ENCODE assay signal across 8 cellular contexts in genomic region chr17:64965826-64966283, GRCh38. TPM values are rescaled to one million over a fixed set of nuclear protein-coding genes. Genes with fewer than 3 reads are reported as not detected.
DNase-seq lines count a peak whose midpoint lies in the region; ATAC-seq, FAIRE-seq and TF ChIP-seq lines count a peak whose summit lies in the region.
"Not testable (repeated sequence)": the region's sequence is repeated elsewhere in the genome, so short reads cannot be mapped to it uniquely, and the experiment has no call there.

No MANE protein-coding gene starts in this region.

- dilution Hi-C loops in endothelial cell of umbilical vein (cut with MboI; ENCODE audit: extremely low pct_ligation_motif_present, low sequenced_read_pairs), result not testable (repeated sequence)

- H3K36me3 ChIP-seq in endothelial cell of umbilical vein (ENCODE audit: control insufficient read depth in 2 of 2, extremely low read depth in 1 of 2, insufficient read depth in 2 of 2, low read length in 2 of 2); mucosa of descending colon (ENCODE audit: low read depth): not testable (repeated sequence)

- not testable (repeated sequence) for BruUV-seq in Calu3 (replicated peaks; lab: Mats Ljungman, UMichigan); endothelial cell of umbilical vein (replicated peaks; lab: Mats Ljungman, UMichigan)

- not testable (repeated sequence) for H3K36me3 Mint-ChIP-seq in Calu3 (ENCODE audit: insufficient read depth, unreplicated experiment)

- peak overlapping the region; percentile 77 for H3K27ac ChIP-seq in endothelial cell of umbilical vein (ENCODE audit: insufficient read depth, low read depth, low read length)

- H3K9me3 ChIP-seq in endothelial cell of umbilical vein (replicated peaks; ENCODE audit: control insufficient read depth, insufficient read depth, low read length); mucosa of descending colon: not testable (repeated sequence)

- not testable (repeated sequence) for TF ChIP-seq POLR2A in endothelial cell of umbilical vein (IDR thresholded peaks at IDR 0.05; ENCODE audit: low read depth, low read length)

- intact Hi-C loops in Calu3 (cut with micrococcal nuclease; ENCODE audit: unreplicated experiment), result loop anchor here (10.0 kb wide), 1 partner anchor 139 kb away; no protein-coding TSS in a partner anchor
- intact Hi-C loops in endothelial cell of umbilical vein (cut with micrococcal nuclease), result loop anchor here (1.0 to 2.0 kb wide), 2 partner anchors 8 to 171 kb away; partner anchors contain the start of gene RGS9
- intact Hi-C loops in mucosa of descending colon (cut with DNase I, micrococcal nuclease), result loop anchor here (5.0 to 10.0 kb wide), 2 partner anchors 136 to 139 kb away; no protein-coding TSS in a partner anchor

- H3K27me3 ChIP-seq in endothelial cell of umbilical vein (ENCODE audit: control insufficient read depth in 2 of 2, insufficient read depth in 2 of 2, low read length in 2 of 2), result not testable (repeated sequence)

- H3K27ac Mint-ChIP-seq in Calu3 (ENCODE audit: unreplicated experiment), result not testable (repeated sequence)

- DNase-seq in Calu3 (peak; percentile 55), NOMO-1 treated with DMSO at 0.1 percent for 48 hours (lab: John Stamatoyannopoulos, UW; ENCODE audit: unreplicated experiment) (peak; percentile 60), endothelial cell of umbilical vein (ENCODE audit: low read depth, low spot score) (peak; percentile 77), mucosa of descending colon (peak; percentile 66 to 92 (median 86))
- DNase-seq in activated CD8-positive, alpha-beta memory T cell treated with anti-CD3 and anti-CD28 coated beads, Interleukin-2, amount 50 U/mL, for 1 hour (ENCODE audit: extremely low read depth), result peak; percentile 67
- peak; percentile 75 to 86 for DNase-seq in stimulated activated CD8-positive, alpha-beta memory T cell treated with anti-CD3 and anti-CD28 coated beads, Interleukin-15, amount 100 ng/mL, for 4 hours (ENCODE audit: low read depth in 2 of 2)

- H4K20me1 ChIP-seq in endothelial cell of umbilical vein (replicated peaks; ENCODE audit: control insufficient read depth, extremely low read depth, insufficient read depth, low read length), result not testable (repeated sequence)

- H3K27me3 Mint-ChIP-seq in Calu3 (ENCODE audit: unreplicated experiment), result not testable (repeated sequence)

- FAIRE-seq in endothelial cell of umbilical vein (lab: Jason Lieb, UNC), result peak; percentile 82

- H3K4me1 Mint-ChIP-seq in Calu3 (ENCODE audit: low read depth, unreplicated experiment), result peaks cover 10% of the 10 kb centered on the region

- ATAC-seq in GM19468 (IDR thresholded peaks at IDR 0.05; ENCODE audit: extremely low read depth, unreplicated experiment) (peak; percentile 94), HG03521 (IDR thresholded peaks at IDR 0.05; ENCODE audit: unreplicated experiment) (peak; percentile 92), mucosa of descending colon (peak; percentile 95)

- H3K9me1 ChIP-seq in endothelial cell of umbilical vein (replicated peaks; ENCODE audit: control insufficient read depth, extremely low read depth, insufficient read depth, low read length), result not testable (repeated sequence)

- peak overlapping the region in 2 of 3 experiments; percentile 10 to 43 for H3K4me3 ChIP-seq in endothelial cell of umbilical vein (replicated peaks in 1 of 3; ENCODE audit: insufficient read depth in 1 of 3, low read depth in 1 of 3, low read length in 3 of 3)
- H3K4me3 ChIP-seq in mucosa of descending colon, result not testable (repeated sequence)

- H3K4me3 Mint-ChIP-seq in Calu3 (ENCODE audit: low read depth, unreplicated experiment), result peak overlapping the region; percentile 70

- peak overlapping the region; percentile 69 for H3K9ac ChIP-seq in endothelial cell of umbilical vein (replicated peaks; ENCODE audit: extremely low read depth, insufficient read depth, low read length)

- TF ChIP-seq CTCF in Calu3 (IDR thresholded peaks at IDR 0.05; ENCODE audit: unreplicated experiment); mucosa of descending colon (IDR thresholded peaks at IDR 0.05): not testable (repeated sequence)
- peak; percentile 7 to 18 for TF ChIP-seq CTCF in endothelial cell of umbilical vein (IDR thresholded peaks at IDR 0.05; ENCODE audit: extremely low read depth in 1 of 2, insufficient read depth in 1 of 2, low read depth in 1 of 2, low read length in 2 of 2)

- not testable (repeated sequence) for H3K9me3 Mint-ChIP-seq in Calu3 (ENCODE audit: low read depth, unreplicated experiment)

- POLR2A ChIA-PET in endothelial cell of umbilical vein (lab: Charles Lee), result not testable (repeated sequence)

- CTCF ChIA-PET in Calu3 (lab: Charles Lee), result interaction anchor here (1.3 kb wide), 1 partner anchor 135 kb away, joined by 4 read pairs; no protein-coding TSS in a partner anchor
- CTCF ChIA-PET in endothelial cell of umbilical vein (lab: Charles Lee), result interaction anchor here (1.3 to 1.6 kb wide), 2 partner anchors 57 to 135 kb away, joined by 3 to 7 read pairs; no protein-coding TSS in a partner anchor

- H3K79me2 ChIP-seq in endothelial cell of umbilical vein (ENCODE audit: control insufficient read depth, insufficient read depth, low read length), result not testable (repeated sequence)

- peak overlapping the region; percentile 86 for H3K4me2 ChIP-seq in endothelial cell of umbilical vein (ENCODE audit: insufficient read depth, low read length)

- H3K4me1 ChIP-seq in endothelial cell of umbilical vein (ENCODE audit: control insufficient read depth, extremely low read depth, insufficient read depth, low read length), result not testable (repeated sequence)
- peaks cover 11% of the 10 kb centered on the region for H3K4me1 ChIP-seq in mucosa of descending colon (ENCODE audit: low read depth)

- H2AFZ ChIP-seq in endothelial cell of umbilical vein (ENCODE audit: low read depth, low read length), result peak overlapping the region; percentile 79

TF ChIP-seq in endothelial cell of umbilical vein, 7 proteins besides CTCF, POLR2A, EP300 and RAD21:
- TF ChIP-seq MAX (IDR thresholded peaks at IDR 0.05; ENCODE audit: insufficient read depth, insufficient read length) (peak; percentile 9), POLR2AphosphoS5 (IDR thresholded peaks at IDR 0.05; ENCODE audit: insufficient read depth, low read depth, low read length) (peak; percentile 48)

RNA-seq across cellular contexts. Expression of gene LRRC37A3, which starts 46.6 kb away (rescaled TPM):
- 34.1 and 37.4 TPM in 2 replicates for total RNA-seq in Calu3 (2022)
- 7.1 and 16.1 TPM in 2 replicates for total RNA-seq in endothelial cell of umbilical vein
- 8.6 and 8.8 TPM in 2 replicates for polyA plus RNA-seq in endothelial cell of umbilical vein
- 4.1 and 4.9 TPM in 2 replicates for polyA plus RNA-seq in endothelial cell of umbilical vein (2011; cell fraction: cytosol; rRNA removed)
- 33.0 and 36.1 TPM in 2 replicates for polyA plus RNA-seq in endothelial cell of umbilical vein (2011; cell fraction: nucleus; rRNA removed)
- polyA plus RNA-seq in endothelial cell of umbilical vein (2012), result 2.9 and 5.9 TPM in 2 replicates
- polyA minus RNA-seq in endothelial cell of umbilical vein, result 15.9 and 16.5 TPM in 2 replicates
- 2.0 TPM for polyA minus RNA-seq in endothelial cell of umbilical vein (2011; cell fraction: cytosol; rRNA and poly(A)+ RNA removed)
- 31.2 and 35.1 TPM in 2 replicates for polyA minus RNA-seq in endothelial cell of umbilical vein (2011; cell fraction: nucleus; rRNA and poly(A)+ RNA removed)
- total RNA-seq in mucosa of descending colon, result 10 to 100 TPM; 10.2 to 16.8 (median 13.1) TPM
